Comparison of ENCODE assay signal across 1 cellular context in the genomic region with DNA sequence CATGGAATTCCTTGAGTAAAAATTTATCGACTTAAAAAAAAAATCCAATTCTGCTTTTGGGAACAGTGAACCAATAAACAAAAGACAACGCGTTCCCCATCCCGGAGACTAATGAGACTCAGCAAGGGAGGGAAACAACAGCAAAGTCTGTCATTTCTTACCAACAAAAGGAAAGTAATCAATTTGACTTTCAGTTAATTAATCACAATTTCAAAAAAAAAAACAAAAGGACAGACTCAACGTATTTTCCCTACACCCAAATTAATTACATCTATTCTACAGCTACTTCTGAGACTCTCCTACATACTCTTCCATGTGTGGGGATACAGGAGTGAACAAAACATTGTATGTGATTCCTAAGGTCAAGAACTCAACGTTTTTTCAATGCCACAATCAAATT.
TF ChIP-seq lines count a peak whose summit lies in the region.

No MANE protein-coding gene starts in this region.

TF ChIP-seq in K562, 482 proteins besides CTCF, POLR2A, EP300 and RAD21 (continued from another document):
- TF ChIP-seq, protein P1, sequence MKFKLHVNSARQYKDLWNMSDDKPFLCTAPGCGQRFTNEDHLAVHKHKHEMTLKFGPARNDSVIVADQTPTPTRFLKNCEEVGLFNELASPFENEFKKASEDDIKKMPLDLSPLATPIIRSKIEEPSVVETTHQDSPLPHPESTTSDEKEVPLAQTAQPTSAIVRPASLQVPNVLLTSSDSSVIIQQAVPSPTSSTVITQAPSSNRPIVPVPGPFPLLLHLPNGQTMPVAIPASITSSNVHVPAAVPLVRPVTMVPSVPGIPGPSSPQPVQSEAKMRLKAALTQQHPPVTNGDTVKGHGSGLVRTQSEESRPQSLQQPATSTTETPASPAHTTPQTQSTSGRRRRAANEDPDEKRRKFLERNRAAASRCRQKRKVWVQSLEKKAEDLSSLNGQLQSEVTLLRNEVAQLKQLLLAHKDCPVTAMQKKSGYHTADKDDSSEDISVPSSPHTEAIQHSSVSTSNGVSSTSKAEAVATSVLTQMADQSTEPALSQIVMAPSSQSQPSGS (CRISPR knock-in tag; IDR thresholded peaks at IDR 0.05): no peak
